In genomic region chr16:234468-235305, GRCh38 we compare ENCODE assay signal across 1 cellular context.
TF ChIP-seq lines count a peak whose summit lies in the region.

Gene FAM234A, plus strand, starts transcription at chr16:234821. Its CDS starts 19,593 bp downstream, at chr16:254414.

TF ChIP-seq in HepG2, 621 proteins besides CTCF, POLR2A, EP300 and RAD21 (continued from another document and continues in another):
- TF ChIP-seq IRF9 (CRISPR knock-in tag; IDR thresholded peaks at IDR 0.05; ENCODE audit: borderline replicate concordance) (peak; percentile 89; the same call in 1 of the 2 replicates), TGIF2 (CRISPR knock-in tag; IDR thresholded peaks at IDR 0.05) (0 out of 2 replicates have a peak, but pooled peaks have one; percentile 51), ZNF562 (CRISPR knock-in tag; IDR thresholded peaks at IDR 0.05; ENCODE audit: borderline replicate concordance) (no peak), SETDB1 (CRISPR knock-in tag; IDR thresholded peaks at IDR 0.05; ENCODE audit: borderline replicate concordance) (no peak), MED13 (CRISPR knock-in tag; IDR thresholded peaks at IDR 0.05) (no peak), SNAPC2 (CRISPR knock-in tag; IDR thresholded peaks at IDR 0.05) (no peak), ZNF121 (CRISPR knock-in tag; IDR thresholded peaks at IDR 0.05) (no peak), ZNF773 (CRISPR knock-in tag; IDR thresholded peaks at IDR 0.05; ENCODE audit: borderline replicate concordance) (no peak), ZNF33A (CRISPR knock-in tag; IDR thresholded peaks at IDR 0.05; ENCODE audit: borderline replicate concordance) (no peak), KLF12 (CRISPR knock-in tag; IDR thresholded peaks at IDR 0.05; ENCODE audit: borderline replicate concordance) (0 out of 2 replicates have a peak, but pooled peaks have one; percentile 33), ZNF296 (CRISPR knock-in tag; conservative IDR thresholded peaks at IDR 0.05) (no peak), FOXK2 (IDR thresholded peaks at IDR 0.05) (0 out of 2 replicates have a peak, but pooled peaks have one; percentile 20), ZNF230 (CRISPR knock-in tag; IDR thresholded peaks at IDR 0.05) (no peak), LBX2 (CRISPR knock-in tag; IDR thresholded peaks at IDR 0.05; ENCODE audit: borderline replicate concordance) (no peak), SCMH1 (CRISPR knock-in tag; IDR thresholded peaks at IDR 0.05; ENCODE audit: borderline replicate concordance) (no peak), BATF2 (CRISPR knock-in tag; IDR thresholded peaks at IDR 0.05) (peak; percentile 62; the same call in 1 of the 2 replicates), ZNF720 (CRISPR knock-in tag; IDR thresholded peaks at IDR 0.05) (no peak), KLF16 (CRISPR knock-in tag; IDR thresholded peaks at IDR 0.05) (peak in 1 of 2 experiments; percentile 27; a peak in 2 of 4 replicates), ISL2 (CRISPR knock-in tag; IDR thresholded peaks at IDR 0.05) (no peak), EED (CRISPR knock-in tag; IDR thresholded peaks at IDR 0.05) (peak; percentile 13; the same call in 1 of the 2 replicates), SKI (IDR thresholded peaks at IDR 0.05; ENCODE audit: partially characterized antibody) (no peak), STAT6 (CRISPR knock-in tag; IDR thresholded peaks at IDR 0.05; ENCODE audit: borderline replicate concordance) (no peak), RFXAP (CRISPR knock-in tag; IDR thresholded peaks at IDR 0.05; ENCODE audit: borderline replicate concordance) (no peak; the same call in 1 of the 2 replicates), ZNF687 (CRISPR knock-in tag; IDR thresholded peaks at IDR 0.05) (peak; percentile 91), RBM22 (optimal IDR thresholded peaks at IDR 0.05; ENCODE audit: low read length) (no peak), SKIL (CRISPR knock-in tag; IDR thresholded peaks at IDR 0.05; ENCODE audit: borderline replicate concordance) (0 out of 2 replicates have a peak, but pooled peaks have one; percentile 49), ZBTB37 (CRISPR knock-in tag; IDR thresholded peaks at IDR 0.05) (no peak; the same call in 1 of the 2 replicates), FOXJ3 (CRISPR knock-in tag; IDR thresholded peaks at IDR 0.05; ENCODE audit: borderline replicate concordance) (no peak), CREBL2 (CRISPR knock-in tag; IDR thresholded peaks at IDR 0.05; ENCODE audit: borderline replicate concordance) (no peak), GMEB2 (CRISPR knock-in tag; IDR thresholded peaks at IDR 0.05; ENCODE audit: low read depth) (no peak), MTA1 (CRISPR knock-in tag; IDR thresholded peaks at IDR 0.05; ENCODE audit: borderline replicate concordance) (peak; percentile 59; the same call in 1 of the 2 replicates), ZNF644 (CRISPR knock-in tag; IDR thresholded peaks at IDR 0.05; ENCODE audit: low read depth) (no peak), SP2 (CRISPR knock-in tag; IDR thresholded peaks at IDR 0.05) (peak; percentile 77), REPIN1 (CRISPR knock-in tag; IDR thresholded peaks at IDR 0.05; ENCODE audit: borderline replicate concordance, low read depth) (peak; percentile 70; the same call in 1 of the 2 replicates), ZNF777 (CRISPR knock-in tag; IDR thresholded peaks at IDR 0.05) (no peak), E2F2 (CRISPR knock-in tag; IDR thresholded peaks at IDR 0.05; ENCODE audit: borderline replicate concordance) (no peak), ZNF678 (CRISPR knock-in tag; IDR thresholded peaks at IDR 0.05) (no peak; the same call in 1 of the 2 replicates), ZNF577 (CRISPR knock-in tag; IDR thresholded peaks at IDR 0.05; ENCODE audit: borderline replicate concordance, low read depth) (no peak), ZNF768 (CRISPR knock-in tag; IDR thresholded peaks at IDR 0.05) (no peak), ZNF20 (CRISPR knock-in tag; IDR thresholded peaks at IDR 0.05) (no peak), POLR2AphosphoS2 (IDR thresholded peaks at IDR 0.05; ENCODE audit: low read depth, low read length) (no peak), RXRB (CRISPR knock-in tag; IDR thresholded peaks at IDR 0.05; ENCODE audit: borderline replicate concordance) (no peak), GFI1 (CRISPR knock-in tag; IDR thresholded peaks at IDR 0.05; ENCODE audit: borderline replicate concordance) (peak; percentile 51; the same call in 1 of the 2 replicates), POGZ (CRISPR knock-in tag; IDR thresholded peaks at IDR 0.05) (no peak), U2AF1 (optimal IDR thresholded peaks at IDR 0.05; ENCODE audit: low read depth, low read length) (no peak), MED8 (CRISPR knock-in tag; IDR thresholded peaks at IDR 0.05; ENCODE audit: insufficient replicate concordance) (no peak), ZNF772 (CRISPR knock-in tag; IDR thresholded peaks at IDR 0.05) (no peak), PHF8 (CRISPR knock-in tag; IDR thresholded peaks at IDR 0.05) (peak; percentile 90), U2AF2 (IDR thresholded peaks at IDR 0.05; ENCODE audit: low read depth, low read length) (0 out of 2 replicates have a peak, but pooled peaks have one; percentile 22), ARNT2 (CRISPR knock-in tag; IDR thresholded peaks at IDR 0.05; ENCODE audit: low read depth) (no peak)
